1 cellular context compared by ENCODE assay signal in the genomic region with DNA sequence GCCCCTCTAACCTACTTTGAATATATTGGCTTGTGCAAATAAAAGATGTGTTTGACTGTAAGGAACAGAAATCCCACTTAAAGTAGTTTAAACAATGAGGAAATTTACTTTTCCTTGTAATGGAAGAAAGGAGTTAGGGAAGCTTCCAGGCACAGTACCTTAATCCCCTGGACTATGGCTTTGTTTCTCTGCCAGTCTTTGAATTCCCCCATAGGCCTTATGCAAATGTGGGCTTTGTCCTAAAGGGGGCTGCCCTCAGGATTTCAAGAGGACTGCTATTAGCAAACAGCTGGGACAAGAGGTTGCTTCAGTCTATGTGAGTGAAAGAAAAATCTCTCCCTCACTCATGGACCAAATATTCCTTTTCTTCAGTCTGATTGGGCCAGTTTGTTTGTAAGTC.
A peak's percentile ranks its signal among the peaks of the same experiment; 100 is the strongest.
TF ChIP-seq lines count a peak whose summit lies in the region.

No MANE protein-coding gene starts in this region.

TF ChIP-seq in GM23338, 12 proteins besides CTCF, POLR2A, EP300 and RAD21:
- TF ChIP-seq, protein P1, sequence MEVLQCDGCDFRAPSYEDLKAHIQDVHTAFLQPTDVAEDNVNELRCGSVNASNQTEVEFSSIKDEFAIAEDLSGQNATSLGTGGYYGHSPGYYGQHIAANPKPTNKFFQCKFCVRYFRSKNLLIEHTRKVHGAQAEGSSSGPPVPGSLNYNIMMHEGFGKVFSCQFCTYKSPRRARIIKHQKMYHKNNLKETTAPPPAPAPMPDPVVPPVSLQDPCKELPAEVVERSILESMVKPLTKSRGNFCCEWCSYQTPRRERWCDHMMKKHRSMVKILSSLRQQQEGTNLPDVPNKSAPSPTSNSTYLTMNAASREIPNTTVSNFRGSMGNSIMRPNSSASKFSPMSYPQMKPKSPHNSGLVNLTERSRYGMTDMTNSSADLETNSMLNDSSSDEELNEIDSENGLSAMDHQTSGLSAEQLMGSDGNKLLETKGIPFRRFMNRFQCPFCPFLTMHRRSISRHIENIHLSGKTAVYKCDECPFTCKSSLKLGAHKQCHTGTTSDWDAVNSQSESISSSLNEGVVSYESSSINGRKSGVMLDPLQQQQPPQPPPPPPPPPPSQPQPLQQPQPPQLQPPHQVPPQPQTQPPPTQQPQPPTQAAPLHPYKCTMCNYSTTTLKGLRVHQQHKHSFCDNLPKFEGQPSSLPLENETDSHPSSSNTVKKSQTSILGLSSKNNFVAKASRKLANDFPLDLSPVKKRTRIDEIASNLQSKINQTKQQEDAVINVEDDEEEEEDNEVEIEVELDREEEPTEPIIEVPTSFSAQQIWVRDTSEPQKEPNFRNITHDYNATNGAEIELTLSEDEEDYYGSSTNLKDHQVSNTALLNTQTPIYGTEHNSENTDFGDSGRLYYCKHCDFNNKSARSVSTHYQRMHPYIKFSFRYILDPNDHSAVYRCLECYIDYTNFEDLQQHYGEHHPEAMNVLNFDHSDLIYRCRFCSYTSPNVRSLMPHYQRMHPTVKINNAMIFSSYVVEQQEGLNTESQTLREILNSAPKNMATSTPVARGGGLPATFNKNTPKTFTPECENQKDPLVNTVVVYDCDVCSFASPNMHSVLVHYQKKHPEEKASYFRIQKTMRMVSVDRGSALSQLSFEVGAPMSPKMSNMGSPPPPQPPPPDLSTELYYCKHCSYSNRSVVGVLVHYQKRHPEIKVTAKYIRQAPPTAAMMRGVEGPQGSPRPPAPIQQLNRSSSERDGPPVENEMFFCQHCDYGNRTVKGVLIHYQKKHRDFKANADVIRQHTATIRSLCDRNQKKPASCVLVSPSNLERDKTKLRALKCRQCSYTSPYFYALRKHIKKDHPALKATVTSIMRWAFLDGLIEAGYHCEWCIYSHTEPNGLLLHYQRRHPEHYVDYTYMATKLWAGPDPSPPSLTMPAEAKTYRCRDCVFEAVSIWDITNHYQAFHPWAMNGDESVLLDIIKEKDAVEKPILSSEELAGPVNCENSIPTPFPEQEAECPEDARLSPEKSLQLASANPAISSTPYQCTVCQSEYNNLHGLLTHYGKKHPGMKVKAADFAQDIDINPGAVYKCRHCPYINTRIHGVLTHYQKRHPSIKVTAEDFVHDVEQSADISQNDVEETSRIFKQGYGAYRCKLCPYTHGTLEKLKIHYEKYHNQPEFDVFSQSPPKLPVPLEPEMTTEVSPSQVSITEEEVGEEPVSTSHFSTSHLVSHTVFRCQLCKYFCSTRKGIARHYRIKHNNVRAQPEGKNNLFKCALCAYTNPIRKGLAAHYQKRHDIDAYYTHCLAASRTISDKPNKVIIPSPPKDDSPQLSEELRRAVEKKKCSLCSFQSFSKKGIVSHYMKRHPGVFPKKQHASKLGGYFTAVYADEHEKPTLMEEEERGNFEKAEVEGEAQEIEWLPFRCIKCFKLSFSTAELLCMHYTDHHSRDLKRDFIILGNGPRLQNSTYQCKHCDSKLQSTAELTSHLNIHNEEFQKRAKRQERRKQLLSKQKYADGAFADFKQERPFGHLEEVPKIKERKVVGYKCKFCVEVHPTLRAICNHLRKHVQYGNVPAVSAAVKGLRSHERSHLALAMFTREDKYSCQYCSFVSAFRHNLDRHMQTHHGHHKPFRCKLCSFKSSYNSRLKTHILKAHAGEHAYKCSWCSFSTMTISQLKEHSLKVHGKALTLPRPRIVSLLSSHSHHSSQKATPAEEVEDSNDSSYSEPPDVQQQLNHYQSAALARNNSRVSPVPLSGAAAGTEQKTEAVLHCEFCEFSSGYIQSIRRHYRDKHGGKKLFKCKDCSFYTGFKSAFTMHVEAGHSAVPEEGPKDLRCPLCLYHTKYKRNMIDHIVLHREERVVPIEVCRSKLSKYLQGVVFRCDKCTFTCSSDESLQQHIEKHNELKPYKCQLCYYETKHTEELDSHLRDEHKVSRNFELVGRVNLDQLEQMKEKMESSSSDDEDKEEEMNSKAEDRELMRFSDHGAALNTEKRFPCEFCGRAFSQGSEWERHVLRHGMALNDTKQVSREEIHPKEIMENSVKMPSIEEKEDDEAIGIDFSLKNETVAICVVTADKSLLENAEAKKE (CRISPR knock-in tag; IDR thresholded peaks at IDR 0.05) = 0 out of 2 replicates have a peak, but pooled peaks have one; percentile 22
- TF ChIP-seq POLR2AphosphoS5 (IDR thresholded peaks at IDR 0.05; ENCODE audit: low read depth) = peak; percentile 41; the same call in 1 of the 2 replicates
- TF ChIP-seq CREB1 (CRISPR knock-in tag; IDR thresholded peaks at IDR 0.05; ENCODE audit: low read depth) = 0 out of 2 replicates have a peak, but pooled peaks have one; percentile 7
- 0 out of 2 replicates have a peak, but pooled peaks have one; percentile 37 for TF ChIP-seq ZNF114 (CRISPR knock-in tag; IDR thresholded peaks at IDR 0.05)
- TF ChIP-seq JUNB (IDR thresholded peaks at IDR 0.05; ENCODE audit: unreplicated experiment) = no peak
- TF ChIP-seq ZNF331 (CRISPR knock-in tag; IDR thresholded peaks at IDR 0.05; ENCODE audit: low read depth) = no peak
